14 cellular contexts compared by ENCODE assay signal in genomic region chr2:241618296-241618805, GRCh38. TPM values are rescaled to one million over a fixed set of nuclear protein-coding genes. Genes with fewer than 3 reads are reported as not detected.
A peak's percentile ranks its signal among the peaks of the same experiment; 100 is the strongest.
DNase-seq lines count a peak whose midpoint lies in the region; ATAC-seq and TF ChIP-seq lines count a peak whose summit lies in the region.
"Had no signal": no experiment of that assay in that cellular context is flagged by ENCODE, and none has a peak within 500 bp of the region (broad histone marks: within the 10 kb centered on the region; RNA-seq: fewer than 3 reads in every experiment).

No MANE protein-coding gene starts in this region.

- no peak for DNase-seq in activated T-cell treated with anti-CD3 and anti-CD28 coated beads, Interleukin-2, amount 50 U/mL, for 4 hours
- DNase-seq in activated T-cell treated with anti-CD3 and anti-CD28 coated beads for 4 hours: no peak
- no peak for DNase-seq in spleen
- no peak for DNase-seq in aorta
- DNase-seq in hypothalamus (lab: John Stamatoyannopoulos, UW): no peak
- no peak for DNase-seq in NCI-H2227 treated with DMSO at 0.1 percent for 48 hours (lab: John Stamatoyannopoulos, UW)
- DNase-seq: brain microvascular endothelial cell, DMS79 treated with DMSO at 0.1 percent for 48 hours, GOT3, PC-9 had no signal

- no peaks in the 10 kb centered on the region for H4K20me1 ChIP-seq in OCI-LY3 (ENCODE audit: insufficient read depth, low read length)

- H3K4me1 Mint-ChIP-seq in activated T-cell treated with anti-CD3 and anti-CD28 coated beads, Interleukin-2, amount 50 U/mL, for 4 hours (ENCODE audit: low read depth): peaks cover 46% of the 10 kb centered on the region
- H3K4me1 Mint-ChIP-seq in dendritic cell treated with granulocyte-macrophage colony-stimulating factor and Interleukin-4, amounts not matched to agents 40 ng/mL and 50 ng/mL, for 4 days (ENCODE audit: low read depth): peaks cover 40% of the 10 kb centered on the region

- intact Hi-C loops in dendritic cell treated with granulocyte-macrophage colony-stimulating factor and Interleukin-4, amounts not matched to agents 40 ng/mL and 50 ng/mL, for 4 days (cut with micrococcal nuclease): loop anchor here (10.0 kb wide), 1 partner anchor 1054 kb away; the partner anchor contains the start of genes DUSP28 and RNPEPL1
- intact Hi-C loops in spleen (cut with DNase I; ENCODE audit: low total_unique reads) (no loop called here), aorta (cut with DNase I) (no loop called here)

- peaks cover 3% of the 10 kb centered on the region for H3K36me3 ChIP-seq in OCI-LY3 (replicated peaks; ENCODE audit: low read depth, low read length)
- peaks cover 0 to 17% (median 0%) of the 10 kb centered on the region in 6 donors for H3K36me3 ChIP-seq in spleen
- no peaks in the 10 kb centered on the region for H3K36me3 ChIP-seq in aorta (ENCODE audit: control insufficient read depth in 1 of 2, insufficient read depth in 2 of 2, low read length in 1 of 2)
- H3K36me3 ChIP-seq: brain microvascular endothelial cell had no signal

- H3K9me3 ChIP-seq in OCI-LY3 (ENCODE audit: insufficient read depth, low read length) (no peaks in the 10 kb centered on the region), spleen (no peaks in the 10 kb centered on the region), aorta (ENCODE audit: control insufficient read depth, low read length) (no peaks in the 10 kb centered on the region)

- H3K4me1 ChIP-seq in OCI-LY3 (ENCODE audit: low read length) (peaks cover 15% of the 10 kb centered on the region), spleen (peaks cover 6 to 37% (median 25%) of the 10 kb centered on the region in 6 donors), aorta (ENCODE audit: control insufficient read depth in 1 of 2, insufficient read depth in 2 of 2, low read length in 2 of 2) (no peaks in the 10 kb centered on the region)

- TF ChIP-seq CTCF in OCI-LY3 (IDR thresholded peaks at IDR 0.05; ENCODE audit: low read depth, low read length) (no peak), spleen (IDR thresholded peaks at IDR 0.05 in 8 of 11, conservative IDR thresholded peaks at IDR 0.05 in 3 of 11) (no peak)

- H3K27ac ChIP-seq in OCI-LY3 (ENCODE audit: low read length) (no peak overlapping the region), spleen (peak overlapping the region in 6 of 8 donors; percentile 69 to 88 (median 82)), aorta (ENCODE audit: low read depth in 1 of 2, low read length in 2 of 2) (no peak overlapping the region)
- H3K27ac ChIP-seq: brain microvascular endothelial cell, PC-9 had no signal

- no peak for ATAC-seq in activated T-cell treated with anti-CD3 and anti-CD28 coated beads, Interleukin-2, amount 50 U/mL, for 4 hours
- no peak for ATAC-seq in aorta (ENCODE audit: low FRiP score)

- peaks cover 50% of the 10 kb centered on the region for H3K79me2 ChIP-seq in OCI-LY3 (ENCODE audit: low read length)

- peak overlapping the region; percentile 63; the same call in 1 of the 2 replicates for H3K4me3 ChIP-seq in OCI-LY3 (ENCODE audit: low read length)
- peak overlapping the region in 1 of 8 donors; percentile 73 for H3K4me3 ChIP-seq in spleen
- H3K4me3 ChIP-seq in aorta (ENCODE audit: low read length in 2 of 2): no peak overlapping the region
- H3K4me3 ChIP-seq: lung, PC-9 had no signal

- H3K27me3 ChIP-seq in OCI-LY3 (ENCODE audit: low read depth, low read length): no peaks in the 10 kb centered on the region
- no peaks in the 10 kb centered on the region for H3K27me3 ChIP-seq in spleen (replicated peaks in 1 of 7)
- no peaks in the 10 kb centered on the region for H3K27me3 ChIP-seq in aorta (ENCODE audit: control insufficient read depth in 1 of 2, insufficient read depth in 2 of 2, low read length in 1 of 2)
- H3K27me3 ChIP-seq: brain microvascular endothelial cell had no signal

- H3K4me2 ChIP-seq in OCI-LY3 (ENCODE audit: low read length): peak overlapping the region; percentile 62
- H3K4me2 ChIP-seq: PC-9 had no signal

- no peak overlapping the region for H2AFZ ChIP-seq in OCI-LY3 (ENCODE audit: low read depth, low read length)
- H2AFZ ChIP-seq: PC-9 had no signal

- H3K9me3 Mint-ChIP-seq in activated T-cell treated with anti-CD3 and anti-CD28 coated beads, Interleukin-2, amount 50 U/mL, for 4 hours: peaks cover 3% of the 10 kb centered on the region
- H3K9me3 Mint-ChIP-seq in dendritic cell treated with granulocyte-macrophage colony-stimulating factor and Interleukin-4, amounts not matched to agents 40 ng/mL and 50 ng/mL, for 4 days: peaks cover 9% of the 10 kb centered on the region

- H3K36me3 Mint-ChIP-seq in activated T-cell treated with anti-CD3 and anti-CD28 coated beads, Interleukin-2, amount 50 U/mL, for 4 hours (ENCODE audit: insufficient read depth): peaks cover 18% of the 10 kb centered on the region
- H3K36me3 Mint-ChIP-seq in dendritic cell treated with granulocyte-macrophage colony-stimulating factor and Interleukin-4, amounts not matched to agents 40 ng/mL and 50 ng/mL, for 4 days (ENCODE audit: low read depth): peaks cover 62% of the 10 kb centered on the region

- WGBS in spleen, 5 donors: 69 to 81% (median 75%) methylated on average over 5 of the region's 5 CpGs
- 77 to 93% methylated on average over 5 of the region's 5 CpGs for WGBS in aorta, 2 donors

- H3K27me3 Mint-ChIP-seq in activated T-cell treated with anti-CD3 and anti-CD28 coated beads, Interleukin-2, amount 50 U/mL, for 4 hours (ENCODE audit: low read depth): no peaks in the 10 kb centered on the region
- H3K27me3 Mint-ChIP-seq in dendritic cell treated with granulocyte-macrophage colony-stimulating factor and Interleukin-4, amounts not matched to agents 40 ng/mL and 50 ng/mL, for 4 days: no peaks in the 10 kb centered on the region
- H3K27me3 Mint-ChIP-seq: progenitor cell of endocrine pancreas had no signal

- TF ChIP-seq POLR2A in spleen (IDR thresholded peaks at IDR 0.05): no peak

- H3K4me3 Mint-ChIP-seq in activated T-cell treated with anti-CD3 and anti-CD28 coated beads, Interleukin-2, amount 50 U/mL, for 4 hours: peak overlapping the region; percentile 25
- H3K4me3 Mint-ChIP-seq in dendritic cell treated with granulocyte-macrophage colony-stimulating factor and Interleukin-4, amounts not matched to agents 40 ng/mL and 50 ng/mL, for 4 days: no peak overlapping the region

- H3K9ac ChIP-seq in OCI-LY3 (ENCODE audit: low read length): no peak overlapping the region

- H3K27ac Mint-ChIP-seq in dendritic cell treated with granulocyte-macrophage colony-stimulating factor and Interleukin-4, amounts not matched to agents 40 ng/mL and 50 ng/mL, for 4 days: peak overlapping the region; percentile 54

RNA-seq across cellular contexts. Expression of gene THAP4, which starts 18.6 kb away (rescaled TPM):
- 10 to 100 TPM; 58.6 to 61.8 (median 59.0) TPM for total RNA-seq in activated T-cell treated with anti-CD3 and anti-CD28 coated beads, Interleukin-2, amount 50 U/mL, for 4 hours
- total RNA-seq in spleen (10 to 100 TPM; 23.5 to 31.5 (median 28.8) TPM), aorta (10 to 100 TPM; 29.2 to 31.9 TPM)
- polyA plus RNA-seq in spleen (10 to 100 TPM; 21.0 to 27.7 (median 23.5) TPM), aorta (10 to 100 TPM; 24.3 to 41.5 TPM)

RNA-seq across cellular contexts. Expression of gene ATG4B, which starts 19.1 kb away (rescaled TPM):
- total RNA-seq in activated T-cell treated with anti-CD3 and anti-CD28 coated beads, Interleukin-2, amount 50 U/mL, for 4 hours: 10 to 100 TPM; 72.6 to 82.4 (median 75.3) TPM
- total RNA-seq in spleen: 100 to 1,000 TPM in 3 of 7 donors, 10 to 100 TPM in 4; 80.0 to 114 (median 97.2) TPM
- 10 to 100 TPM; 31.1 to 74.5 (median 44.6) TPM for polyA plus RNA-seq in spleen
- 10 to 100 TPM; 71.3 to 85.4 TPM for total RNA-seq in aorta
- polyA plus RNA-seq in aorta: 10 to 100 TPM; 30.4 to 77.3 TPM

RNA-seq across cellular contexts. Expression of gene BOK, which starts 59.8 kb away (rescaled TPM):
- total RNA-seq in activated T-cell treated with anti-CD3 and anti-CD28 coated beads, Interleukin-2, amount 50 U/mL, for 4 hours: under 1 TPM; 0.15 to 0.19 (median 0.16) TPM
- total RNA-seq in spleen (10 to 100 TPM in 4 of 7 donors, 1 to 10 TPM in 3; 6.5 to 19.4 (median 13.0) TPM), aorta (10 to 100 TPM in 1 of 2 donors, 1 to 10 TPM in 1; 6.3 to 11.6 TPM)
- polyA plus RNA-seq in spleen (1 to 10 TPM; 3.0 to 7.2 (median 4.5) TPM), aorta (1 to 10 TPM; 3.1 to 4.7 TPM)

Comparison
In these comparisons a context has a peak if more than half of its experiments do, and no peak if none do; other contexts are left out.
1. H3K27ac ChIP-seq: peak in spleen (6 of 8); none in OCI-LY3 (single experiment) and aorta (0 of 2).
2. RNA of gene BOK, which starts 59.8 kb away (total RNA-seq): 6.5 to 19.4 TPM in spleen and 6.3 to 11.6 TPM in aorta; 0.15 to 0.19 TPM in activated T-cell treated with anti-CD3 and anti-CD28 coated beads, Interleukin-2, amount 50 U/mL, for 4 hours; every median in the first group is over 4 times any median in the second.